Comparison of ENCODE assay signal across 27 cellular contexts in the genomic region with DNA sequence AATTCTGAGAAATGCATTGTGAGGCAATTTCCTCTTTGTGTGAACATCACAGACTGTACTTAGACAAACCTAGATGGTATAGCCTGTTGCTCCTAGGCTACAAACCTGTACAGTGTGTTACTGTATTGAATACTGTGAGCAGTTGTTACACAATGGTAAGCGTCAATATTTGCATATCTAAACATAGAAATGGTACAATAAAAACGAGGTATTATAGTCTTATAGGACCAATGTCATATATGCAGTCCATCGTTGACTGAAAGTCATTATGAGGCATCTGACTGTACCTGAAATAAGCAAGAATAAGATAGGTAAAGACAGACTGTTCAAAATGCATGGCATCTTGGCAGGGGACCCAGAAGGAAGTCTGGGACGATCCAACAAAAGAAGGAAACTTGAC.
"Had no signal": no experiment of that assay in that cellular context is flagged by ENCODE, and none has a peak within 500 bp of the region (broad histone marks: within the 10 kb centered on the region; RNA-seq: fewer than 3 reads in every experiment).

No MANE protein-coding gene starts in this region.

- H3K27ac Mint-ChIP-seq: activated B cell treated with CpG ODN at 0.5 μM for 24 hours; activated CD4-positive, alpha-beta memory T cell treated with anti-CD3 and anti-CD28 coated beads for 36 hours; activated naive CD4-positive, alpha-beta T cell treated with anti-CD3 and anti-CD28 coated beads for 36 hours; activated naive CD4-positive, alpha-beta T cell treated with anti-CD3 and anti-CD28 coated beads, Interleukin-2, amount 50 U/mL, for 72 hours; activated T-helper 1 cell treated with anti-CD3 and anti-CD28 coated beads, Interleukin-12 subunit alpha, Interleukin-12 subunit beta, Interleukin-2, Interleukin-4 antibody, amounts not matched to agents 30 ng/mL and 10 ng/mL and 1 ng/mL, durations not matched to agents 14 hours and 24 hours and 36 hours had no signal

- ATAC-seq: activated naive CD4-positive, alpha-beta T cell treated with anti-CD3 and anti-CD28 coated beads, Interleukin-2, amount 50 U/mL, for 72 hours; activated T-cell treated with anti-CD3 and anti-CD28 coated beads, Interleukin-2, amount 50 U/mL, for 4 hours; body of pancreas had no signal

- H3K9me3 Mint-ChIP-seq: activated B cell treated with CpG ODN at 0.5 μM for 24 hours; activated CD4-positive, alpha-beta memory T cell treated with anti-CD3 and anti-CD28 coated beads for 36 hours; activated naive CD4-positive, alpha-beta T cell treated with anti-CD3 and anti-CD28 coated beads for 36 hours; activated naive CD4-positive, alpha-beta T cell treated with anti-CD3 and anti-CD28 coated beads, Interleukin-2, amount 50 U/mL, for 72 hours; activated T-cell treated with anti-CD3 and anti-CD28 coated beads, Interleukin-2, amount 50 U/mL, for 4 hours; activated T-helper 1 cell treated with anti-CD3 and anti-CD28 coated beads, Interleukin-12 subunit alpha, Interleukin-12 subunit beta, Interleukin-2, Interleukin-4 antibody, amounts not matched to agents 30 ng/mL and 10 ng/mL and 1 ng/mL, durations not matched to agents 14 hours and 24 hours and 36 hours had no signal

- H3K4me3 Mint-ChIP-seq: activated B cell treated with CpG ODN at 0.5 μM for 24 hours; activated CD4-positive, alpha-beta memory T cell treated with anti-CD3 and anti-CD28 coated beads for 36 hours; activated naive CD4-positive, alpha-beta T cell treated with anti-CD3 and anti-CD28 coated beads for 36 hours; activated T-cell treated with anti-CD3 and anti-CD28 coated beads, Interleukin-2, amount 50 U/mL, for 4 hours; activated T-helper 1 cell treated with anti-CD3 and anti-CD28 coated beads, Interleukin-12 subunit alpha, Interleukin-12 subunit beta, Interleukin-2, Interleukin-4 antibody, amounts not matched to agents 30 ng/mL and 10 ng/mL and 1 ng/mL, durations not matched to agents 14 hours and 24 hours and 36 hours had no signal

- H3K9me3 ChIP-seq: adrenal gland, body of pancreas, breast epithelium had no signal

- H3K4me2 ChIP-seq: KMS-11 had no signal

- H3K27ac ChIP-seq: adrenal gland, body of pancreas, breast epithelium, KMS-11, VCaP had no signal

- H3K4me3 ChIP-seq: adrenal gland, body of pancreas, breast epithelium had no signal

- H3K27me3 ChIP-seq: adrenal gland, body of pancreas, breast epithelium had no signal

- DNase-seq: activated B cell treated with CpG ODN at 0.5 μM for 24 hours; activated CD4-positive, alpha-beta memory T cell treated with anti-CD3 and anti-CD28 coated beads for 36 hours; activated CD4-positive, alpha-beta T cell treated with anti-CD3 and anti-CD28 coated beads for 4 hours; activated CD4-positive, alpha-beta T cell treated with anti-CD3 and anti-CD28 coated beads, Interleukin-2, amount 50 U/mL, for 1 hour; activated CD4-positive, CD25-positive, alpha-beta regulatory T cell treated with anti-CD3 and anti-CD28 coated beads, Interleukin-2, amount 50 U/mL, for 72 hours; activated CD8-positive, alpha-beta memory T cell treated with anti-CD3 and anti-CD28 coated beads, Interleukin-2, amount 50 U/mL, for 4 hours; activated gamma-delta T cell treated with Interleukin-2 at 50 U/mL for 16 hours; activated naive CD4-positive, alpha-beta T cell treated with anti-CD3 and anti-CD28 coated beads for 36 hours; activated T-cell treated with anti-CD3 and anti-CD28 coated beads for 4 hours; activated T-cell treated with anti-CD3 and anti-CD28 coated beads, Interleukin-2, amount 50 U/mL, for 4 hours; adrenal gland; body of pancreas; NCI-H1105; NCI-H1417 treated with DMSO at 0.1 percent for 48 hours; NCI-H187 treated with DMSO at 0.1 percent for 48 hours; NCI-H2081 treated with DMSO at 0.1 percent for 48 hours; NCI-H510A treated with DMSO at 0.1 percent for 48 hours; Right ventricle myocardium superior; SW 1271; T-helper 1 cell; T-helper 2 cell; T-helper 9 cell had no signal

- H3K36me3 Mint-ChIP-seq: activated CD4-positive, alpha-beta memory T cell treated with anti-CD3 and anti-CD28 coated beads for 36 hours; activated naive CD4-positive, alpha-beta T cell treated with anti-CD3 and anti-CD28 coated beads, Interleukin-2, amount 50 U/mL, for 72 hours had no signal

- H3K4me1 ChIP-seq: adrenal gland, body of pancreas, breast epithelium had no signal

- H3K36me3 ChIP-seq: adrenal gland, breast epithelium had no signal

- H3K9ac ChIP-seq: KMS-11 had no signal
